18 cellular contexts compared by ENCODE assay signal in genomic region chr1:56535949-56536348, GRCh38. TPM values are rescaled to one million over a fixed set of nuclear protein-coding genes. Genes with fewer than 3 reads are reported as not detected.
DNase-seq lines count a peak whose midpoint lies in the region; ATAC-seq and TF ChIP-seq lines count a peak whose summit lies in the region.
"Had no signal": no experiment of that assay in that cellular context is flagged by ENCODE, and none has a peak within 500 bp of the region (broad histone marks: within the 10 kb centered on the region; RNA-seq: fewer than 3 reads in every experiment).

No MANE protein-coding gene starts in this region.

- H3K9me3 ChIP-seq in iPS-15b (ENCODE audit: control insufficient read depth, insufficient read depth, low read length) (no peaks in the 10 kb centered on the region), upper lobe of right lung (no peaks in the 10 kb centered on the region)
- H3K9me3 ChIP-seq: tibial nerve had no signal

- H3K27me3 ChIP-seq in iPS-15b (ENCODE audit: control insufficient read depth, insufficient read depth, low read length) (no peaks in the 10 kb centered on the region), upper lobe of right lung (no peaks in the 10 kb centered on the region)
- H3K27me3 ChIP-seq: tibial nerve had no signal

- TF ChIP-seq CTCF in upper lobe of right lung (IDR thresholded peaks at IDR 0.05): no peak

- H3K27ac ChIP-seq in upper lobe of right lung: no peak overlapping the region
- H3K27ac ChIP-seq: tibial nerve had no signal

- intact Hi-C loops in Right ventricle myocardium inferior (cut with DNase I): no loop called here
- intact Hi-C loops in cardiac septum (cut with DNase I): loop anchor here (5.0 kb wide), 1 partner anchor 41 kb away; the partner anchor contains the start of gene PLPP3
- intact Hi-C loops in upper lobe of right lung (cut with DNase I): no loop called here

- H3K4me1 ChIP-seq in iPS-15b (ENCODE audit: control insufficient read depth, insufficient read depth, low read length) (peaks cover 81% of the 10 kb centered on the region), upper lobe of right lung (peaks cover 35% of the 10 kb centered on the region)

- H3K36me3 ChIP-seq in iPS-15b (ENCODE audit: control insufficient read depth, insufficient read depth, low read length): peaks cover 15% of the 10 kb centered on the region
- H3K36me3 ChIP-seq in upper lobe of right lung: peaks cover 35% of the 10 kb centered on the region

- H3K4me3 ChIP-seq in iPS-15b (ENCODE audit: low read depth, low read length) (no peak overlapping the region), upper lobe of right lung (no peak overlapping the region)
- H3K4me3 ChIP-seq: GM12878, tibial nerve had no signal

- peak overlapping the region; percentile 18 for H3K9ac ChIP-seq in iPS-15b (ENCODE audit: low read depth, low read length)

- peak; percentile 81 for ATAC-seq in Right ventricle myocardium inferior
- ATAC-seq in upper lobe of right lung: peak; percentile 48
- ATAC-seq: GM12878, sciatic nerve, SK-N-SH treated with all-trans-retinoic acid at 6 μM for 48 hours had no signal

- DNase-seq in Right ventricle myocardium inferior (ENCODE audit: missing footprints) (no peak), cardiac septum (ENCODE audit: low spot score) (no peak), SW480 (ENCODE audit: low spot score) (peak; percentile 45), upper lobe of right lung (no peak), HT-29 (ENCODE audit: low spot score) (no peak), NCI-H524 treated with DMSO at 0.1 percent for 48 hours (lab: John Stamatoyannopoulos, UW) (no peak)
- no peak for DNase-seq in stimulated activated CD8-positive, alpha-beta memory T cell treated with anti-CD3 and anti-CD28 coated beads, Interleukin-4, amount 100 ng/mL, for 48 hours
- DNase-seq: activated B cell treated with CpG ODN at 0.5 μM for 24 hours; activated gamma-delta T cell; CD4-positive, alpha-beta memory T cell; KBM-7; NCI-H1694; nephron progenitor cell had no signal

RNA-seq across cellular contexts. Expression of gene PLPP3, which starts 43.4 kb away (rescaled TPM):
- total RNA-seq in Right ventricle myocardium inferior (143 TPM), cardiac septum (61.0 TPM), upper lobe of right lung (124 TPM)
- total RNA-seq in HT-29 (2014; rRNA removed; shearing (Covaris generic)): 3.8 and 5.4 TPM in 2 replicates
